1 cellular context compared by ENCODE assay signal in genomic region chr19:10960314-10961072, GRCh38.
TF ChIP-seq lines count a peak whose summit lies in the region.

Gene SMARCA4 (plus strand): TSS chr19:10961030. CDS start chr19:10984152, 23,122 bp downstream.

TF ChIP-seq in HepG2, 621 proteins besides CTCF, POLR2A, EP300 and RAD21 (continued from another document and continues in another):
- 0 out of 2 replicates have a peak, but pooled peaks have one; percentile 5 for TF ChIP-seq ZNF224 (CRISPR knock-in tag; IDR thresholded peaks at IDR 0.05)
- 0 out of 2 replicates have a peak, but pooled peaks have one; percentile 13 for TF ChIP-seq FOXK1 (CRISPR knock-in tag; IDR thresholded peaks at IDR 0.05; ENCODE audit: borderline replicate concordance, low read depth)
- TF ChIP-seq MIER2 (CRISPR knock-in tag; IDR thresholded peaks at IDR 0.05), result no peak
- no peak; the same call in 1 of the 2 replicates for TF ChIP-seq ZNF724P (CRISPR knock-in tag; IDR thresholded peaks at IDR 0.05; ENCODE audit: borderline replicate concordance)
- TF ChIP-seq BHLHE40 (IDR thresholded peaks at IDR 0.05; ENCODE audit: low read length), result no peak; the same call in 1 of the 2 replicates
- peak; percentile 64; the same call in 1 of the 2 replicates for TF ChIP-seq ZSCAN25 (CRISPR knock-in tag; IDR thresholded peaks at IDR 0.05)
- no peak for TF ChIP-seq KAT2B (IDR thresholded peaks at IDR 0.05; ENCODE audit: borderline replicate concordance, low read depth, low read length)
- no peak for TF ChIP-seq SRSF4 (IDR thresholded peaks at IDR 0.05; ENCODE audit: low read depth, low read length, poor library complexity, severe bottlenecking)
- TF ChIP-seq HNRNPH1 (optimal IDR thresholded peaks at IDR 0.05; ENCODE audit: low read depth, low read length), result no peak
- TF ChIP-seq ZSCAN20 (CRISPR knock-in tag; IDR thresholded peaks at IDR 0.05; ENCODE audit: borderline replicate concordance), result 0 out of 2 replicates have a peak, but pooled peaks have one; percentile 36
- no peak for TF ChIP-seq NONO (IDR thresholded peaks at IDR 0.05)
- 0 out of 2 replicates have a peak, but pooled peaks have one; percentile 29 for TF ChIP-seq NONO (CRISPR knock-in tag; conservative IDR thresholded peaks at IDR 0.05)
- TF ChIP-seq PHF5A (CRISPR knock-in tag; IDR thresholded peaks at IDR 0.05; ENCODE audit: low read depth, unreplicated experiment), result no peak
- 0 out of 2 replicates have a peak, but pooled peaks have one; percentile 45 for TF ChIP-seq KDM3A (CRISPR knock-in tag; IDR thresholded peaks at IDR 0.05; ENCODE audit: low read depth)
- TF ChIP-seq ZNF775 (CRISPR knock-in tag; IDR thresholded peaks at IDR 0.05; ENCODE audit: borderline replicate concordance), result 0 out of 2 replicates have a peak, but pooled peaks have one; percentile 26
- no peak for TF ChIP-seq CCAR2 (optimal IDR thresholded peaks at IDR 0.05; ENCODE audit: low read depth, low read length)
- no peak; the same call in 1 of the 2 replicates for TF ChIP-seq ZNF816 (CRISPR knock-in tag; IDR thresholded peaks at IDR 0.05; ENCODE audit: borderline replicate concordance)
- TF ChIP-seq ZNF678 (CRISPR knock-in tag; IDR thresholded peaks at IDR 0.05), result no peak
- peak; percentile 83; the same call in 1 of the 2 replicates for TF ChIP-seq IRF9 (CRISPR knock-in tag; IDR thresholded peaks at IDR 0.05; ENCODE audit: borderline replicate concordance)
- TF ChIP-seq SIX1 (CRISPR knock-in tag; IDR thresholded peaks at IDR 0.05; ENCODE audit: borderline replicate concordance), result no peak
- TF ChIP-seq KLF15 (CRISPR knock-in tag; IDR thresholded peaks at IDR 0.05; ENCODE audit: borderline replicate concordance), result no peak
- TF ChIP-seq ZBED4 (CRISPR knock-in tag; IDR thresholded peaks at IDR 0.05; ENCODE audit: borderline replicate concordance), result no peak
- TF ChIP-seq NR0B2 (CRISPR knock-in tag; IDR thresholded peaks at IDR 0.05), result peak; percentile 88; the same call in 1 of the 2 replicates
- peak; percentile 94; the same call in 1 of the 2 replicates for TF ChIP-seq ZNF772 (CRISPR knock-in tag; IDR thresholded peaks at IDR 0.05)
- TF ChIP-seq ZNF280B (CRISPR knock-in tag; IDR thresholded peaks at IDR 0.05; ENCODE audit: borderline replicate concordance), result peak; percentile 88; the same call in 1 of the 2 replicates
- TF ChIP-seq SNAPC5 (CRISPR knock-in tag; IDR thresholded peaks at IDR 0.05; ENCODE audit: borderline replicate concordance), result no peak
- TF ChIP-seq ZNF121 (CRISPR knock-in tag; IDR thresholded peaks at IDR 0.05), result peak; percentile 56; the same call in 1 of the 2 replicates
- TF ChIP-seq ZNF451 (CRISPR knock-in tag; IDR thresholded peaks at IDR 0.05), result peak; percentile 78; the same call in 1 of the 2 replicates
- peak; percentile 37; the same call in 1 of the 2 replicates for TF ChIP-seq ZFP37 (CRISPR knock-in tag; IDR thresholded peaks at IDR 0.05; ENCODE audit: borderline replicate concordance)
- 0 out of 2 replicates have a peak, but pooled peaks have one; percentile 34 for TF ChIP-seq PPARG (CRISPR knock-in tag; conservative IDR thresholded peaks at IDR 0.05)
- no peak for TF ChIP-seq HHEX (CRISPR knock-in tag; IDR thresholded peaks at IDR 0.05)
- no peak for TF ChIP-seq ZNF101 (CRISPR knock-in tag; IDR thresholded peaks at IDR 0.05; ENCODE audit: borderline replicate concordance, low read depth)
- TF ChIP-seq ZNF567 (CRISPR knock-in tag; IDR thresholded peaks at IDR 0.05; ENCODE audit: borderline replicate concordance), result no peak
- no peak; the same call in 1 of the 2 replicates for TF ChIP-seq HMG20B (CRISPR knock-in tag; conservative IDR thresholded peaks at IDR 0.05)
- 0 out of 2 replicates have a peak, but pooled peaks have one; percentile 30 for TF ChIP-seq ZNF766 (CRISPR knock-in tag; IDR thresholded peaks at IDR 0.05; ENCODE audit: borderline replicate concordance)
- peak; percentile 54 for TF ChIP-seq XRCC5 (optimal IDR thresholded peaks at IDR 0.05; ENCODE audit: low read length)
- TF ChIP-seq ZBTB1 (CRISPR knock-in tag; IDR thresholded peaks at IDR 0.05; ENCODE audit: borderline replicate concordance), result no peak
- peak; percentile 52 for TF ChIP-seq NR2F6 (IDR thresholded peaks at IDR 0.05)
- peak; percentile 54 for TF ChIP-seq NR2F6 (CRISPR knock-in tag; IDR thresholded peaks at IDR 0.05)
- TF ChIP-seq NFRKB (IDR thresholded peaks at IDR 0.05), result no peak
- TF ChIP-seq ZNF639 (CRISPR knock-in tag; conservative IDR thresholded peaks at IDR 0.05), result peak; percentile 44
- no peak for TF ChIP-seq RORA (CRISPR knock-in tag; IDR thresholded peaks at IDR 0.05)
- TF ChIP-seq SMAD3 (CRISPR knock-in tag; IDR thresholded peaks at IDR 0.05), result no peak
- TF ChIP-seq MAFK (conservative IDR thresholded peaks at IDR 0.05 in 1 of 2, IDR thresholded peaks at IDR 0.05 in 1 of 2; ENCODE audit: low read length in 2 of 2), result no peak
- TF ChIP-seq RNF219 (CRISPR knock-in tag; IDR thresholded peaks at IDR 0.05), result no peak; the same call in 1 of the 2 replicates
- TF ChIP-seq ZNF343 (CRISPR knock-in tag; IDR thresholded peaks at IDR 0.05), result peak; percentile 59; the same call in 1 of the 2 replicates
- TF ChIP-seq GATAD1 (CRISPR knock-in tag; IDR thresholded peaks at IDR 0.05), result peak; percentile 68
- peak; percentile 44; the same call in 1 of the 2 replicates for TF ChIP-seq PCBP1 (IDR thresholded peaks at IDR 0.05; ENCODE audit: borderline replicate concordance, low read depth, low read length)
- no peak for TF ChIP-seq SMARCE1 (IDR thresholded peaks at IDR 0.05; ENCODE audit: borderline replicate concordance)
- peak; percentile 49; the same call in 1 of the 2 replicates for TF ChIP-seq RXRA (CRISPR knock-in tag; IDR thresholded peaks at IDR 0.05)
- no peak for TF ChIP-seq TBX3 (IDR thresholded peaks at IDR 0.05; ENCODE audit: borderline replicate concordance)
- TF ChIP-seq ZNF598 (CRISPR knock-in tag; IDR thresholded peaks at IDR 0.05; ENCODE audit: borderline replicate concordance), result 0 out of 2 replicates have a peak, but pooled peaks have one; percentile 81
- TF ChIP-seq XBP1 (CRISPR knock-in tag; IDR thresholded peaks at IDR 0.05), result no peak
- no peak for TF ChIP-seq NR1H2 (CRISPR knock-in tag; IDR thresholded peaks at IDR 0.05; ENCODE audit: borderline replicate concordance, low read depth)
- no peak for TF ChIP-seq ZFAT (CRISPR knock-in tag; conservative IDR thresholded peaks at IDR 0.05)
- TF ChIP-seq ASH2L (IDR thresholded peaks at IDR 0.05; ENCODE audit: insufficient read length, low read depth, low read length), result peak; percentile 58
- TF ChIP-seq NBN (conservative IDR thresholded peaks at IDR 0.05), result no peak
- TF ChIP-seq ZC3H13 (CRISPR knock-in tag; IDR thresholded peaks at IDR 0.05), result peak; percentile 75
- no peak for TF ChIP-seq ZNF780A (CRISPR knock-in tag; IDR thresholded peaks at IDR 0.05)
- peak; percentile 71; the same call in 1 of the 2 replicates for TF ChIP-seq KAT7 (CRISPR knock-in tag; IDR thresholded peaks at IDR 0.05; ENCODE audit: borderline replicate concordance)
- TF ChIP-seq GPBP1L1 (CRISPR knock-in tag; IDR thresholded peaks at IDR 0.05), result no peak
- peak; percentile 70; the same call in 1 of the 2 replicates for TF ChIP-seq ZNF333 (CRISPR knock-in tag; IDR thresholded peaks at IDR 0.05; ENCODE audit: borderline replicate concordance)
